Comparison of ENCODE assay signal across 1 cellular context in the genomic region with DNA sequence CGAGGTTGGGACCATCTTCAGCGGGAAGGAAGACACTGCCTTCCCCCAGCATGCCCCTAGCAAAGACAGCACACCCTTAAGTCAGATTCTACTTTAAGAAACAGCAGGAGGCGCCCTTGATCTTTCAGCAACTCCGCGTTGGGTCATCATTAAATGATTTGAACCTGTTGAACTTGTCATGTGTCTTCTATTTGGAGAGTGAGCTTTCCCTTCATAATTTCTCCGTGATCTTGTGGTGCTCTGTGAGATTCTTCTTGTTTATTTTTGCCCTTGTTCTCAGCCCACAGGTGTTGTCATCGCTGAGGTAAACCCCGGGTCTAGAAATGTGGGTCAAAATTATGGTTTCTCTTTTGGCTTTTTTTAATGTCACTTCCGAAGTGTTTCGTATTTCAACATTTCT.
TF ChIP-seq lines count a peak whose summit lies in the region.

No MANE protein-coding gene starts in this region.

TF ChIP-seq in IMR-90, 13 proteins besides CTCF, POLR2A, EP300 and RAD21 (continued from another document):
- no peak for TF ChIP-seq BHLHE40 (IDR thresholded peaks at IDR 0.05; ENCODE audit: low read depth, low read length)
- no peak for TF ChIP-seq MXI1 (IDR thresholded peaks at IDR 0.05; ENCODE audit: borderline replicate concordance, low read depth, low read length)
- TF ChIP-seq, protein P1, sequence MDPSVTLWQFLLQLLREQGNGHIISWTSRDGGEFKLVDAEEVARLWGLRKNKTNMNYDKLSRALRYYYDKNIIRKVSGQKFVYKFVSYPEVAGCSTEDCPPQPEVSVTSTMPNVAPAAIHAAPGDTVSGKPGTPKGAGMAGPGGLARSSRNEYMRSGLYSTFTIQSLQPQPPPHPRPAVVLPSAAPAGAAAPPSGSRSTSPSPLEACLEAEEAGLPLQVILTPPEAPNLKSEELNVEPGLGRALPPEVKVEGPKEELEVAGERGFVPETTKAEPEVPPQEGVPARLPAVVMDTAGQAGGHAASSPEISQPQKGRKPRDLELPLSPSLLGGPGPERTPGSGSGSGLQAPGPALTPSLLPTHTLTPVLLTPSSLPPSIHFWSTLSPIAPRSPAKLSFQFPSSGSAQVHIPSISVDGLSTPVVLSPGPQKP (IDR thresholded peaks at IDR 0.05; ENCODE audit: borderline replicate concordance, low read depth, low read length), result no peak
- TF ChIP-seq SMC3 (IDR thresholded peaks at IDR 0.05; ENCODE audit: low read depth, low read length), result no peak
- no peak for TF ChIP-seq FOS (IDR thresholded peaks at IDR 0.05; ENCODE audit: low read depth, low read length)
- no peak for TF ChIP-seq RFX5 (IDR thresholded peaks at IDR 0.05; ENCODE audit: low read depth, low read length)
